In the genomic region with DNA sequence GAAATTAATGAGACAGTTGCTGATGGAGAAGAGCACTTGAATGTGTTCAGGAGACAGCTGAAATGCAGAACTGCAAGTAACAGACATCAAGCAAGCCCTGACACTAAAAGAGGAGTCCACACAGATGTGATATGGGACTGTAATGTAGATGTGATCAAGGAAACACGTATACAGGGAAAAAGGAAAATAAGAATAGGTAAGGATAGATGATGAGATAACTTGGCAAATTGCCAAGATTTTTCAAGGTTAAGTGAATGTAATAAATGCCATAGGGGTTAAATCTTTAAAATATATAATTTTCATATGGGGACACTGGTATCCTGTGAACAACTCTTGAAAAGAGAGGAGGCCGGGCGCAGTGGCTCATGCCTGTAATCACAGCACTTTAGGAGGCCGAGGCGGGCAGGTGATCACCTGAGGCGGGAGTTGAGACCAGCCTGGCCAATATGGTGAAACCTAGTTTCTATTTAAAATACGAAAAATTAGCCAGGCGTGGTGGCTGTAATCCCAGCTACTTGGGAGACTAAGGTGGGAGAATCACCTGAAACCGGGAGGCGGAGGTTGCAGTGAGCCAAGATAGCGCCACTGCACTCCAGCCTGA, we compare ENCODE assay signal across 20 cellular contexts. TPM values are rescaled to one million over a fixed set of nuclear protein-coding genes. Genes with fewer than 3 reads are reported as not detected.
A peak's percentile ranks its signal among the peaks of the same experiment; 100 is the strongest.
DNase-seq lines count a peak whose midpoint lies in the region; ATAC-seq, FAIRE-seq and TF ChIP-seq lines count a peak whose summit lies in the region.
"Had no signal": no experiment of that assay in that cellular context is flagged by ENCODE, and none has a peak within 500 bp of the region (broad histone marks: within the 10 kb centered on the region; RNA-seq: fewer than 3 reads in every experiment).

No MANE protein-coding gene starts in this region.

- TF ChIP-seq EP300 in HepG2 (IDR thresholded peaks at IDR 0.05; ENCODE audit: low read depth in 2 of 2, low read length in 2 of 2) (no peak), HepG2 (CRISPR knock-in tag; IDR thresholded peaks at IDR 0.05; ENCODE audit: borderline replicate concordance) (no peak)

- peak overlapping the region; percentile 5 to 14 for H3K27ac Mint-ChIP-seq in effector memory CD8-positive, alpha-beta T cell
- H3K27ac Mint-ChIP-seq: activated CD4-positive, alpha-beta T cell treated with anti-CD3 and anti-CD28 coated beads for 36 hours; brain; mesothelial cell of epicardium had no signal

- intact Hi-C loops in HepG2 (cut with micrococcal nuclease; ENCODE audit: unreplicated experiment) (no loop called here), right lobe of liver (cut with DNase I) (no loop called here), sciatic nerve (cut with DNase I) (no loop called here)

- H3K4me2 ChIP-seq in HepG2 (ENCODE audit: low read depth, low read length) (no peak overlapping the region), trophoblast cell (ENCODE audit: low read length) (no peak overlapping the region)

- ATAC-seq in HepG2 (peak; percentile 14), right lobe of liver (no peak), sciatic nerve (no peak)
- ATAC-seq in effector memory CD8-positive, alpha-beta T cell (replicated peaks): no peak
- ATAC-seq: activated CD4-positive, alpha-beta T cell treated with anti-CD3 and anti-CD28 coated beads for 36 hours; gastrocnemius medialis; left cardiac atrium had no signal

- no peaks in the 10 kb centered on the region for H3K9me3 Mint-ChIP-seq in effector memory CD8-positive, alpha-beta T cell
- H3K9me3 Mint-ChIP-seq: brain, mesothelial cell of epicardium had no signal

- peaks cover 17% of the 10 kb centered on the region for H3K36me3 Mint-ChIP-seq in effector memory CD8-positive, alpha-beta T cell (ENCODE audit: insufficient read depth)
- H3K36me3 Mint-ChIP-seq: brain, mesothelial cell of epicardium had no signal

- DNase-seq in DMS53 (lab: John Stamatoyannopoulos, UW): peak; percentile 9
- no peak for DNase-seq in DMS53 treated with DMSO at 0.1 percent for 48 hours (lab: John Stamatoyannopoulos, UW; ENCODE audit: unreplicated experiment)
- no peak for DNase-seq in HepG2 (ENCODE audit: low spot score)
- no peak for DNase-seq in right lobe of liver
- no peak for DNase-seq in effector memory CD8-positive, alpha-beta T cell
- DNase-seq in sciatic nerve (ENCODE audit: low spot score): no peak
- DNase-seq in trophoblast cell: no peak
- no peak for DNase-seq in SIG-M5 (lab: John Stamatoyannopoulos, UW)
- DNase-seq: 8988T; activated CD4-positive, alpha-beta T cell treated with anti-CD3 and anti-CD28 coated beads for 36 hours; BE2C; cortex of kidney; gastrocnemius medialis; left cardiac atrium; NCI-H1694 treated with DMSO at 0.1 percent for 48 hours; T-helper 9 cell had no signal

- no peak overlapping the region for H3K14ac ChIP-seq in trophoblast cell (ENCODE audit: low read length)

- BruUV-seq in HepG2 (replicated peaks; lab: Mats Ljungman, UMichigan): no TSS peak

- H3K27ac ChIP-seq in HepG2 (ENCODE audit: extremely low read length, insufficient read depth, low read length) (no peak overlapping the region), right lobe of liver (no peak overlapping the region), trophoblast cell (ENCODE audit: low read depth, low read length) (no peak overlapping the region)
- H3K27ac ChIP-seq: epithelial cell of prostate, gastrocnemius medialis, thoracic aorta had no signal

- H3K4me3 ChIP-seq in HepG2 (replicated peaks in 1 of 3; ENCODE audit: insufficient read depth in 1 of 3, low read depth in 2 of 3, low read length in 3 of 3) (no peak overlapping the region), right lobe of liver (no peak overlapping the region), trophoblast cell (ENCODE audit: low read depth, low read length) (no peak overlapping the region)
- H3K4me3 ChIP-seq: gastrocnemius medialis, thoracic aorta had no signal

- H3K9me3 ChIP-seq in HepG2 (ENCODE audit: low read length) (no peaks in the 10 kb centered on the region), right lobe of liver (no peaks in the 10 kb centered on the region), trophoblast cell (ENCODE audit: insufficient read depth, low read depth, low read length) (no peaks in the 10 kb centered on the region)
- H3K9me3 ChIP-seq: BE2C, gastrocnemius medialis, thoracic aorta had no signal

- H2BK5ac ChIP-seq in trophoblast cell (ENCODE audit: low read depth, low read length, poor library complexity): no peak overlapping the region

- H4K20me1 ChIP-seq in HepG2 (ENCODE audit: insufficient read depth, low read length): no peaks in the 10 kb centered on the region

- H3K27me3 Mint-ChIP-seq in effector memory CD8-positive, alpha-beta T cell: no peaks in the 10 kb centered on the region
- H3K27me3 Mint-ChIP-seq: activated CD4-positive, alpha-beta T cell treated with anti-CD3 and anti-CD28 coated beads for 36 hours; brain had no signal

- H2AFZ ChIP-seq in HepG2 (ENCODE audit: low read length): no peak overlapping the region
- no peak overlapping the region for H2AFZ ChIP-seq in trophoblast cell (ENCODE audit: insufficient read depth, low read length, poor library complexity)

- no peak overlapping the region for H4K8ac ChIP-seq in trophoblast cell (ENCODE audit: low read depth, low read length)

- H3K36me3 ChIP-seq in HepG2 (replicated peaks in 1 of 2; ENCODE audit: control insufficient read depth in 1 of 2, insufficient read depth in 2 of 2, low read length in 2 of 2): no peaks in the 10 kb centered on the region
- H3K36me3 ChIP-seq in right lobe of liver: no peaks in the 10 kb centered on the region
- peaks cover 0 to 4% of the 10 kb centered on the region in 2 experiments for H3K36me3 ChIP-seq in trophoblast cell (ENCODE audit: control insufficient read depth in 1 of 2, insufficient read depth in 2 of 2, low read length in 2 of 2)
- H3K36me3 ChIP-seq: gastrocnemius medialis, thoracic aorta had no signal

- H2AK5ac ChIP-seq in trophoblast cell (ENCODE audit: low read length): no peak overlapping the region

- no peak overlapping the region for H3K4ac ChIP-seq in trophoblast cell (ENCODE audit: low read depth, low read length)

- H3K79me1 ChIP-seq in trophoblast cell (ENCODE audit: low read length): no peaks in the 10 kb centered on the region

- no peak overlapping the region for H4K12ac ChIP-seq in trophoblast cell (ENCODE audit: low read depth, low read length)

- POLR2A ChIA-PET in HepG2 (lab: Yijun Ruan, JAX): interaction anchor here (0.9 kb wide), 1 partner anchor 77 kb away, joined by 3 read pairs; no protein-coding TSS in a partner anchor

- FAIRE-seq in HepG2 (lab: Jason Lieb, UNC): no peak

- H3K9ac ChIP-seq in HepG2 (ENCODE audit: insufficient read depth, low read depth, low read length) (no peak overlapping the region), trophoblast cell (ENCODE audit: low read length) (no peak overlapping the region)

- in situ Hi-C loops in HepG2 (cut with HindIII; ENCODE audit: extremely low pct_ligation_motif_present, low pct_unique_long_range_greater_than_20kb): no loop called here

- CTCF ChIA-PET in HepG2 (lab: Yijun Ruan, JAX; ENCODE audit: low intra/inter-chr PET ratio, low total read pairs): no interaction called here

- no peak overlapping the region for H2BK120ac ChIP-seq in trophoblast cell (ENCODE audit: insufficient read depth, low read length, poor library complexity)

- H3K23ac ChIP-seq in trophoblast cell (ENCODE audit: low read length): no peak overlapping the region

- WGBS in HepG2 (ENCODE audit: low lambda C conversion rate): 95% methylated on average over 11 of the region's 11 CpGs
- WGBS in right lobe of liver (ENCODE audit: insufficient coverage, low coverage, low lambda C conversion rate, missing lambda C conversion rate): 83% methylated on average over 9 of the region's 11 CpGs
- no CpG with 5 or more reads among the region's 11 CpGs for WGBS in trophoblast cell (ENCODE audit: extremely low coverage, insufficient coverage, insufficient read length)

- H3K4me1 ChIP-seq in HepG2 (ENCODE audit: insufficient read depth, low read length) (no peaks in the 10 kb centered on the region), right lobe of liver (no peaks in the 10 kb centered on the region), trophoblast cell (ENCODE audit: control insufficient read depth in 1 of 2, insufficient read depth in 2 of 2, low read length in 2 of 2) (no peaks in the 10 kb centered on the region)
- H3K4me1 ChIP-seq: gastrocnemius medialis had no signal

- H3K18ac ChIP-seq in trophoblast cell (ENCODE audit: low read length): no peak overlapping the region

- no peaks in the 10 kb centered on the region for H3K79me2 ChIP-seq in HepG2 (ENCODE audit: insufficient read depth, low read length)
- no peaks in the 10 kb centered on the region for H3K79me2 ChIP-seq in trophoblast cell (ENCODE audit: control insufficient read depth, insufficient read depth, low read length, poor library complexity)

- H3K4me3 Mint-ChIP-seq in effector memory CD8-positive, alpha-beta T cell: no peak overlapping the region
- H3K4me3 Mint-ChIP-seq: activated CD4-positive, alpha-beta T cell treated with anti-CD3 and anti-CD28 coated beads for 36 hours; brain; mesothelial cell of epicardium had no signal

- TF ChIP-seq CTCF in HepG2 (CRISPR knock-in tag; IDR thresholded peaks at IDR 0.05) (no peak), right lobe of liver (IDR thresholded peaks at IDR 0.05) (no peak)

- H4K91ac ChIP-seq in trophoblast cell (ENCODE audit: low read depth, low read length): no peak overlapping the region

- H3K4me1 Mint-ChIP-seq in effector memory CD8-positive, alpha-beta T cell (ENCODE audit: low read depth in 2 of 2): peaks cover 0 to 13% of the 10 kb centered on the region in 2 donors
- H3K4me1 Mint-ChIP-seq: activated CD4-positive, alpha-beta T cell treated with anti-CD3 and anti-CD28 coated beads for 36 hours had no signal

- H3K27me3 ChIP-seq in HepG2 (ENCODE audit: control insufficient read depth in 1 of 2, insufficient read depth in 2 of 2, low read length in 2 of 2): no peaks in the 10 kb centered on the region
- H3K27me3 ChIP-seq in right lobe of liver: no peaks in the 10 kb centered on the region
- H3K27me3 ChIP-seq in trophoblast cell (ENCODE audit: insufficient read depth, low read length): no peaks in the 10 kb centered on the region
- H3K27me3 ChIP-seq: BE2C, gastrocnemius medialis had no signal

- H2BK12ac ChIP-seq in trophoblast cell (ENCODE audit: low read length): no peak overlapping the region

- TF ChIP-seq POLR2A in HepG2 (IDR thresholded peaks at IDR 0.05; ENCODE audit: insufficient read depth in 1 of 2, low read depth in 2 of 2, low read length in 2 of 2) (no peak), right lobe of liver (IDR thresholded peaks at IDR 0.05) (no peak)

- TF ChIP-seq RAD21 in HepG2 (CRISPR knock-in tag; IDR thresholded peaks at IDR 0.05): no peak

RNA-seq across cellular contexts. Expression of gene SNX14, which starts 7.2 kb away (rescaled TPM):
- total RNA-seq in HepG2 (2016; rRNA removed; fragmentation: Illumina TruSeq; extraction: Trizol) (61.9 and 112 TPM in 2 replicates), right lobe of liver (10 to 100 TPM; 35.0 to 72.5 (median 51.9) TPM), sciatic nerve (92.9 TPM)
- total RNA-seq in HepG2 (2016; cell fraction: cytosol; rRNA removed; fragmentation: Illumina TruSeq; extraction: Trizol; ENCODE audit: low read depth): 41.2 and 50.0 TPM in 2 replicates
- total RNA-seq in HepG2 (2016; cell fraction: insoluble cytoplasmic fraction; rRNA removed; fragmentation: Illumina TruSeq; extraction: Trizol): 54.2 and 101 TPM in 2 replicates
- 32.9 and 40.9 TPM in 2 replicates for total RNA-seq in HepG2 (2016; cell fraction: membrane; rRNA removed; fragmentation: Illumina TruSeq; extraction: Trizol)
- 146 and 153 TPM in 2 replicates for total RNA-seq in HepG2 (2016; cell fraction: nucleus; rRNA removed; fragmentation: Illumina TruSeq; extraction: Trizol)
- polyA plus RNA-seq in HepG2 (2011; rRNA removed): 70.1 and 83.5 TPM in 2 replicates
- 33.1 and 52.9 TPM in 2 replicates for polyA plus RNA-seq in HepG2 (2011; cell fraction: cytosol; rRNA removed)
- polyA plus RNA-seq in HepG2 (2011; cell fraction: nucleus; rRNA removed): 54.3 and 59.6 TPM in 2 replicates
- polyA plus RNA-seq in HepG2 (2012): 72.4 and 94.2 TPM in 2 replicates
- polyA plus RNA-seq in HepG2 (2016; cell fraction: cytosol; fragmentation: Illumina TruSeq; extraction: Trizol; ENCODE audit: low read depth): 6.0 and 7.3 TPM in 2 replicates
- polyA plus RNA-seq in HepG2 (2016; cell fraction: insoluble cytoplasmic fraction; fragmentation: Illumina TruSeq; extraction: Trizol; ENCODE audit: low read depth): 42.2 and 43.7 TPM in 2 replicates
- polyA plus RNA-seq in HepG2 (2016; cell fraction: membrane; fragmentation: Illumina TruSeq; extraction: Trizol; ENCODE audit: low read depth): 12.2 and 13.6 TPM in 2 replicates
- 146 and 157 TPM in 2 replicates for polyA plus RNA-seq in HepG2 (2016; cell fraction: nucleus; fragmentation: Illumina TruSeq; extraction: Trizol; ENCODE audit: insufficient read depth, low read depth)
- 25.1 and 77.1 TPM in 2 replicates for polyA minus RNA-seq in HepG2 (2011; rRNA and poly(A)+ RNA removed; ENCODE audit: low replicate concordance)
- polyA minus RNA-seq in HepG2 (2011; cell fraction: cytosol; rRNA and poly(A)+ RNA removed): 52.8 and 53.6 TPM in 2 replicates
- 161 and 172 TPM in 2 replicates for polyA minus RNA-seq in HepG2 (2011; cell fraction: nucleus; rRNA and poly(A)+ RNA removed)
- polyA plus RNA-seq in trophoblast cell (2013): 67.9 and 69.8 TPM in 2 replicates

RNA-seq across cellular contexts. Expression of gene SYNCRIP, which starts 41.9 kb away (rescaled TPM):
- total RNA-seq in HepG2 (2016; rRNA removed; fragmentation: Illumina TruSeq; extraction: Trizol) (112 and 183 TPM in 2 replicates), right lobe of liver (10 to 100 TPM; 27.8 to 47.3 (median 39.4) TPM), sciatic nerve (96.3 TPM)
- total RNA-seq in HepG2 (2016; cell fraction: cytosol; rRNA removed; fragmentation: Illumina TruSeq; extraction: Trizol; ENCODE audit: low read depth): 11.4 and 13.0 TPM in 2 replicates
- 101 and 177 TPM in 2 replicates for total RNA-seq in HepG2 (2016; cell fraction: insoluble cytoplasmic fraction; rRNA removed; fragmentation: Illumina TruSeq; extraction: Trizol)
- 28.5 and 32.6 TPM in 2 replicates for total RNA-seq in HepG2 (2016; cell fraction: membrane; rRNA removed; fragmentation: Illumina TruSeq; extraction: Trizol)
- 112 TPM in 2 replicates for total RNA-seq in HepG2 (2016; cell fraction: nucleus; rRNA removed; fragmentation: Illumina TruSeq; extraction: Trizol)
- 6.8 and 8.1 TPM in 2 replicates for polyA plus RNA-seq in HepG2 (2011; rRNA removed)
- polyA plus RNA-seq in HepG2 (2011; cell fraction: cytosol; rRNA removed): 3.2 and 5.2 TPM in 2 replicates
- polyA plus RNA-seq in HepG2 (2011; cell fraction: nucleus; rRNA removed): 6.9 and 7.9 TPM in 2 replicates
- 41.5 and 63.8 TPM in 2 replicates for polyA plus RNA-seq in HepG2 (2012)
- polyA plus RNA-seq in HepG2 (2016; cell fraction: cytosol; fragmentation: Illumina TruSeq; extraction: Trizol; ENCODE audit: low read depth): 5.1 and 5.8 TPM in 2 replicates
- polyA plus RNA-seq in HepG2 (2016; cell fraction: insoluble cytoplasmic fraction; fragmentation: Illumina TruSeq; extraction: Trizol; ENCODE audit: low read depth): 185 and 186 TPM in 2 replicates
- polyA plus RNA-seq in HepG2 (2016; cell fraction: membrane; fragmentation: Illumina TruSeq; extraction: Trizol; ENCODE audit: low read depth): 12.7 and 15.0 TPM in 2 replicates
- 74.1 and 83.2 TPM in 2 replicates for polyA plus RNA-seq in HepG2 (2016; cell fraction: nucleus; fragmentation: Illumina TruSeq; extraction: Trizol; ENCODE audit: insufficient read depth, low read depth)
- 7.5 and 23.4 TPM in 2 replicates for polyA minus RNA-seq in HepG2 (2011; rRNA and poly(A)+ RNA removed; ENCODE audit: low replicate concordance)
- 13.1 and 17.5 TPM in 2 replicates for polyA minus RNA-seq in HepG2 (2011; cell fraction: cytosol; rRNA and poly(A)+ RNA removed)
- 70.1 and 89.5 TPM in 2 replicates for polyA minus RNA-seq in HepG2 (2011; cell fraction: nucleus; rRNA and poly(A)+ RNA removed)
- polyA plus RNA-seq in trophoblast cell (2013): 118 and 119 TPM in 2 replicates
